Comparison of ENCODE assay signal across 2 cellular contexts in genomic region chr3:9194509-9195184, GRCh38.
A peak's percentile ranks its signal among the peaks of the same experiment; 100 is the strongest.
TF ChIP-seq lines count a peak whose summit lies in the region.

No MANE protein-coding gene starts in this region.

TF ChIP-seq in Ishikawa, 13 proteins besides CTCF, POLR2A, EP300 and RAD21 (continued from another document):
- no peak for TF ChIP-seq USF1 (IDR thresholded peaks at IDR 0.05)
- no peak for TF ChIP-seq REST (IDR thresholded peaks at IDR 0.05; ENCODE audit: low read depth)
- no peak for TF ChIP-seq MAX (IDR thresholded peaks at IDR 0.05)
- TF ChIP-seq TAF1 (IDR thresholded peaks at IDR 0.05; ENCODE audit: low read depth): no peak
- TF ChIP-seq FOXM1 (IDR thresholded peaks at IDR 0.05; ENCODE audit: borderline replicate concordance, low read depth): no peak
- no peak for TF ChIP-seq TEAD4 (IDR thresholded peaks at IDR 0.05)
- no peak for TF ChIP-seq CREB1 (IDR thresholded peaks at IDR 0.05; ENCODE audit: low read depth)
- TF ChIP-seq EGR1 (IDR thresholded peaks at IDR 0.05): no peak
- TF ChIP-seq ZBTB7A (IDR thresholded peaks at IDR 0.05; ENCODE audit: low read depth): no peak
- TF ChIP-seq NFIC (IDR thresholded peaks at IDR 0.05): peak; percentile 90
- no peak for TF ChIP-seq YY1 (IDR thresholded peaks at IDR 0.05; ENCODE audit: low read depth)

TF ChIP-seq in H1, 55 proteins besides CTCF, POLR2A, EP300 and RAD21 (continued from another document):
- TF ChIP-seq E2F6 (IDR thresholded peaks at IDR 0.05): no peak
- no peak for TF ChIP-seq CEBPB (IDR thresholded peaks at IDR 0.05; ENCODE audit: low read depth, low read length)
